Comparison of ENCODE assay signal across 8 cellular contexts in the genomic region with DNA sequence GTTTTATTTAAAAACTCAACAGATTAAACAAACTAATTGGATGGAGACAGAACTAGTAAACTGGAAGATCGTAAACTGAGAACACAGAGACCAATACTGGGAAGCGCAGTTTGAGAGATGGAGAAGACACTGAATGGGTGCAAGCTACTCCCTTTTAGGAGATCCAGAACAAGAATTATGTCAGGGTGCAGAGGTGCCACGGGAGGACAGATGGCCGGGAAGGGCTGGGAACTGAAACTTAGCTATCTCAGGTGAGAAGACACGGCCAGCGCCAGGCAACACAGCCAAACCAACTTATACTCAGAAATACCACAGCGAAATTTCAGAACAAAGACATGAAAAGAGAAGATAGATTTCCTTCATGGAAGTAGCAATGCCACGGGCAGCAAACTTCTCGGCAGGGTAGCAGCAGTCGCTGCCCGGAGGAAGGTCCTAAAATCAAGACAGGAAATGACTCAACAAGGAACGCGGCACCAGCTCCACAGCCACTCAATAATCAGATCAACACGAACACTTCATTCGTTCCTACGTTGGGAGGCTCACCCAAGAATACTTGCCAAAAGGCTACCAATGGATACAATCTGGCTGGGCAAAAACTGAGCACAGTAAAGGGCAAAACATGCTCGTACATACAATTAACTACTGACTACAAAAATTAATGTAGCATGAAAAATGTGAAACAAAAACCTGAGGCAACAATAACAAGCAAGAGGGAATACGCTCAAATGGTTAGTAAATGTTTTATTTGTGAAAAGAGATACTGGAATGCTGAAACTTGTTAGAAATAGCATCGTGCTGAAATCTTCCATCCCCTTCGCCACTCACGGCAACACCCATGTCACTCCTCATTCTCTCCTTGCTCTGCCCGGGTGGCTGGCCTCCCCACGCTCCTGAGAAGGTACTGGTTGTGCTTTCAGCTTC. TPM values are rescaled to one million over a fixed set of nuclear protein-coding genes. Genes with fewer than 3 reads are reported as not detected.
DNase-seq lines count a peak whose midpoint lies in the region; ATAC-seq and TF ChIP-seq lines count a peak whose summit lies in the region.

No MANE protein-coding gene starts in this region.

- peak overlapping the region; percentile 79 for H3K27ac Mint-ChIP-seq in endothelial cell (ENCODE audit: unreplicated experiment)

- no peak overlapping the region for H4K12ac ChIP-seq in trophoblast cell (ENCODE audit: low read depth, low read length)

- no peak overlapping the region for H2BK5ac ChIP-seq in trophoblast cell (ENCODE audit: low read depth, low read length, poor library complexity)

- peaks cover 2 to 3% of the 10 kb centered on the region in 2 experiments for H3K36me3 ChIP-seq in trophoblast cell (ENCODE audit: control insufficient read depth in 1 of 2, insufficient read depth in 2 of 2, low read length in 2 of 2)

- no peak overlapping the region for H3K9ac ChIP-seq in trophoblast cell (ENCODE audit: low read length)

- H3K79me1 ChIP-seq in trophoblast cell (ENCODE audit: low read length): peaks cover 8% of the 10 kb centered on the region

- no peak overlapping the region for H3K18ac ChIP-seq in trophoblast cell (ENCODE audit: low read length)

- DNase-seq in AG10803 (ENCODE audit: low read depth): peak; percentile 63
- DNase-seq in SW480 (ENCODE audit: low spot score): peak; percentile 54
- DNase-seq in endothelial cell (ENCODE audit: low spot score): no peak
- peak in 1 of 2 donors; percentile 42 for DNase-seq in trophoblast cell
- DNase-seq in hypothalamus (lab: John Stamatoyannopoulos, UW): no peak

- WGBS in trophoblast cell (ENCODE audit: extremely low coverage, insufficient coverage, insufficient read length): no CpG with 5 or more reads among the region's 23 CpGs

- no peak overlapping the region for H4K91ac ChIP-seq in trophoblast cell (ENCODE audit: low read depth, low read length)

- H3K4me3 Mint-ChIP-seq in endothelial cell (ENCODE audit: unreplicated experiment): peak overlapping the region; percentile 97

- peaks cover 10% of the 10 kb centered on the region for H3K27me3 Mint-ChIP-seq in endothelial cell (ENCODE audit: unreplicated experiment)

- peaks cover 24% of the 10 kb centered on the region for H3K36me3 Mint-ChIP-seq in endothelial cell (ENCODE audit: low read depth, unreplicated experiment)

- H3K9me3 Mint-ChIP-seq in endothelial cell (ENCODE audit: unreplicated experiment): no peaks in the 10 kb centered on the region

- H3K4me1 Mint-ChIP-seq in endothelial cell (ENCODE audit: unreplicated experiment): peaks cover 24% of the 10 kb centered on the region

- H3K79me2 ChIP-seq in trophoblast cell (ENCODE audit: control insufficient read depth, insufficient read depth, low read length, poor library complexity): peaks cover 8% of the 10 kb centered on the region

- no peak overlapping the region for H2AK5ac ChIP-seq in trophoblast cell (ENCODE audit: low read length)

- no peak overlapping the region for H3K14ac ChIP-seq in trophoblast cell (ENCODE audit: low read length)

- peaks cover 16% of the 10 kb centered on the region in 2 experiments for H3K4me1 ChIP-seq in trophoblast cell (ENCODE audit: control insufficient read depth in 1 of 2, insufficient read depth in 2 of 2, low read length in 2 of 2)

- no peaks in the 10 kb centered on the region for H3K9me3 ChIP-seq in trophoblast cell (ENCODE audit: insufficient read depth, low read depth, low read length)

- H3K4me2 ChIP-seq in trophoblast cell (ENCODE audit: low read length): peak overlapping the region; percentile 26

- H3K23ac ChIP-seq in trophoblast cell (ENCODE audit: low read length): no peak overlapping the region

- no peak overlapping the region for H2AFZ ChIP-seq in trophoblast cell (ENCODE audit: insufficient read depth, low read length, poor library complexity)

- H3K27me3 ChIP-seq in trophoblast cell (ENCODE audit: insufficient read depth, low read length): no peaks in the 10 kb centered on the region

- no peak overlapping the region for H4K8ac ChIP-seq in trophoblast cell (ENCODE audit: low read depth, low read length)

- peak overlapping the region; percentile 99 for H3K4me3 ChIP-seq in AG10803 (ENCODE audit: low read length)
- H3K4me3 ChIP-seq in trophoblast cell (ENCODE audit: low read depth, low read length): no peak overlapping the region

- no peak overlapping the region for H2BK12ac ChIP-seq in trophoblast cell (ENCODE audit: low read length)

- no peak overlapping the region for H2BK120ac ChIP-seq in trophoblast cell (ENCODE audit: insufficient read depth, low read length, poor library complexity)

- TF ChIP-seq CTCF in AG10803 (conservative IDR thresholded peaks at IDR 0.05; ENCODE audit: low read length) (no peak), endothelial cell (IDR thresholded peaks at IDR 0.05; ENCODE audit: unreplicated experiment) (no peak)

- peak overlapping the region; percentile 52 for H3K4ac ChIP-seq in trophoblast cell (ENCODE audit: low read depth, low read length)

- ATAC-seq in GM21529 (IDR thresholded peaks at IDR 0.05; ENCODE audit: unreplicated experiment) (peak; percentile 20), HG03342 (IDR thresholded peaks at IDR 0.05; ENCODE audit: unreplicated experiment) (no peak), GM19463 (IDR thresholded peaks at IDR 0.05; ENCODE audit: unreplicated experiment) (no peak)

- H3K27ac ChIP-seq in trophoblast cell (ENCODE audit: low read depth, low read length): no peak overlapping the region

RNA-seq across cellular contexts. Expression of gene LRRC27, which starts 2.2 kb away (rescaled TPM):
- 11.1 TPM for total RNA-seq in endothelial cell (ENCODE audit: unreplicated experiment)
- 4.4 and 4.9 TPM in 2 replicates for polyA plus RNA-seq in trophoblast cell (2013)

RNA-seq across cellular contexts. Expression of gene STK32C, which starts 22.1 kb away (rescaled TPM):
- total RNA-seq in endothelial cell (ENCODE audit: unreplicated experiment): 12.6 TPM
- polyA plus RNA-seq in trophoblast cell (2013): 3.3 and 3.8 TPM in 2 replicates

Comparison
In these comparisons a context has a peak if more than half of its experiments do, and no peak if none do; other contexts are left out.
1. DNase-seq: peak in AG10803 (single experiment) and SW480 (single experiment); none in endothelial cell (single experiment) and hypothalamus (0 of 51).